13 cellular contexts compared by ENCODE assay signal in the genomic region with DNA sequence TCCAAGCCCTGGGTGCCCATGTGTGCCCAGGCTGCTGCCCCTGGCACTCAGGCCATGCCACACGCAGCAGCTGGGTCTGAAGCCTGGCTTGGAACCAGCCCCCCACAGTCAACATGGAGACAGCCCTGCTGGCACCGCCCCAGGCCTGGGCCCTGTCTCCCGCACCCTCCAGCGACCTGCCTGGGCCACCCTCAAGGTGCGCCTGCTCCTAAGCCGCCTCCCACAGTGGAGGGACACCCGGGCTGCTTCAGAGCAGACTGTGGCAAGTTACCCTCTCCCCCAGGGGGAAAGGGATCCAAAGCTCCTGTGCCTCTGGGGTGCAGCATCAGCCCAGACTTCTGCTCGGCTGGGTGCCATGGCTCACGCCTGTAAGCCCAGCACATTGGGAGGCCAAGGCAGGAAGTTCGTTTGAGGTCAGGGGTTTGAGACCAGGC. TPM values are rescaled to one million over a fixed set of nuclear protein-coding genes. Genes with fewer than 3 reads are reported as not detected.
DNase-seq lines count a peak whose midpoint lies in the region; ATAC-seq and TF ChIP-seq lines count a peak whose summit lies in the region.
"Had no signal": no experiment of that assay in that cellular context is flagged by ENCODE, and none has a peak within 500 bp of the region (broad histone marks: within the 10 kb centered on the region; RNA-seq: fewer than 3 reads in every experiment).

No MANE protein-coding gene starts in this region.

- peaks cover 61% of the 10 kb centered on the region for H3K4me1 ChIP-seq in colonic mucosa
- H3K4me1 ChIP-seq in lung (ENCODE audit: control insufficient read depth in 2 of 2, insufficient read depth in 2 of 2, low read length in 2 of 2): peaks cover 32 to 70% of the 10 kb centered on the region in 2 donors
- H3K4me1 ChIP-seq in uterus: peaks cover 0 to 28% of the 10 kb centered on the region in 2 donors

- H3K9ac ChIP-seq in colonic mucosa (ENCODE audit: low read depth in 2 of 2, low read length in 2 of 2): peak overlapping the region; percentile 5 to 36

- H3K27me3 Mint-ChIP-seq in activated T-cell treated with anti-CD3 and anti-CD28 coated beads, Interleukin-2, amount 50 U/mL, for 72 hours (ENCODE audit: low read depth): no peaks in the 10 kb centered on the region
- peaks cover 9% of the 10 kb centered on the region for H3K27me3 Mint-ChIP-seq in endothelial cell (ENCODE audit: unreplicated experiment)

- no peak overlapping the region for H3K4me3 ChIP-seq in colonic mucosa
- no peak overlapping the region for H3K4me3 ChIP-seq in lung
- no peak overlapping the region for H3K4me3 ChIP-seq in uterus

- H3K4me1 Mint-ChIP-seq in activated T-cell treated with anti-CD3 and anti-CD28 coated beads, Interleukin-2, amount 50 U/mL, for 72 hours (ENCODE audit: low read depth): peaks cover 69% of the 10 kb centered on the region
- peaks cover 12% of the 10 kb centered on the region for H3K4me1 Mint-ChIP-seq in endothelial cell (ENCODE audit: unreplicated experiment)

- no peaks in the 10 kb centered on the region for H3K9me3 Mint-ChIP-seq in activated T-cell treated with anti-CD3 and anti-CD28 coated beads, Interleukin-2, amount 50 U/mL, for 72 hours
- no peaks in the 10 kb centered on the region for H3K9me3 Mint-ChIP-seq in endothelial cell (ENCODE audit: unreplicated experiment)
- H3K9me3 Mint-ChIP-seq: nephron had no signal

- H3K36me3 ChIP-seq in colonic mucosa: no peaks in the 10 kb centered on the region
- no peaks in the 10 kb centered on the region for H3K36me3 ChIP-seq in lung (ENCODE audit: control insufficient read depth in 2 of 2, insufficient read depth in 2 of 2, low read length in 2 of 2)
- no peaks in the 10 kb centered on the region for H3K36me3 ChIP-seq in uterus

- no peak for TF ChIP-seq POLR2A in uterus (IDR thresholded peaks at IDR 0.05)

- no peaks in the 10 kb centered on the region for H3K36me3 Mint-ChIP-seq in activated T-cell treated with anti-CD3 and anti-CD28 coated beads, Interleukin-2, amount 50 U/mL, for 72 hours (ENCODE audit: insufficient read depth in 2 of 2)
- peaks cover 5% of the 10 kb centered on the region for H3K36me3 Mint-ChIP-seq in endothelial cell (ENCODE audit: low read depth, unreplicated experiment)

- H3K27ac Mint-ChIP-seq in activated T-cell treated with anti-CD3 and anti-CD28 coated beads, Interleukin-2, amount 50 U/mL, for 72 hours: peak overlapping the region; percentile 91
- no peak overlapping the region for H3K27ac Mint-ChIP-seq in endothelial cell (ENCODE audit: unreplicated experiment)

- ATAC-seq in activated T-cell treated with anti-CD3 and anti-CD28 coated beads, Interleukin-2, amount 50 U/mL, for 72 hours (replicated peaks in 1 of 2): peak in 1 of 2 donors; percentile 12
- no peak for ATAC-seq in lung (ENCODE audit: insufficient read depth, low FRiP score)

- intact Hi-C loops in colonic mucosa (cut with DNase I): no loop called here
- intact Hi-C loops in uterus (cut with DNase I; ENCODE audit: low total_unique reads): no loop called here

- H3K9me3 ChIP-seq in colonic mucosa: no peaks in the 10 kb centered on the region
- H3K9me3 ChIP-seq in lung (ENCODE audit: control insufficient read depth in 2 of 2, insufficient read depth in 1 of 2, low read length in 1 of 2): no peaks in the 10 kb centered on the region
- H3K9me3 ChIP-seq in uterus: no peaks in the 10 kb centered on the region

- H3K4me3 Mint-ChIP-seq in activated T-cell treated with anti-CD3 and anti-CD28 coated beads, Interleukin-2, amount 50 U/mL, for 72 hours: peak overlapping the region in 1 of 2 donors; percentile 71
- H3K4me3 Mint-ChIP-seq in endothelial cell (ENCODE audit: unreplicated experiment): no peak overlapping the region
- H3K4me3 Mint-ChIP-seq: nephron had no signal

- 65 to 66% methylated on average over 9 to 10 of the region's 10 CpGs for WGBS in lung, 2 donors

- H3K27ac ChIP-seq in colonic mucosa: peak overlapping the region; percentile 43
- H3K27ac ChIP-seq in lung (ENCODE audit: low read depth in 1 of 2, low read length in 1 of 2): peak overlapping the region; percentile 59 to 60
- peak overlapping the region; percentile 19 to 62 for H3K27ac ChIP-seq in uterus
- H3K27ac ChIP-seq: epithelial cell of prostate had no signal

- TF ChIP-seq CTCF in colonic mucosa (IDR thresholded peaks at IDR 0.05) (no peak), lung (IDR thresholded peaks at IDR 0.05; ENCODE audit: control extremely low read depth, extremely low read depth) (no peak), uterus (IDR thresholded peaks at IDR 0.05) (no peak), endothelial cell (IDR thresholded peaks at IDR 0.05; ENCODE audit: unreplicated experiment) (no peak)

- H3K27me3 ChIP-seq in colonic mucosa: no peaks in the 10 kb centered on the region
- H3K27me3 ChIP-seq in lung (ENCODE audit: control insufficient read depth, insufficient read depth): no peaks in the 10 kb centered on the region
- H3K27me3 ChIP-seq in uterus: no peaks in the 10 kb centered on the region

- no peak for DNase-seq in activated T-cell treated with anti-CD3 and anti-CD28 coated beads, Interleukin-2, amount 50 U/mL, for 72 hours
- DNase-seq in activated T-cell treated with anti-CD3 and anti-CD28 coated beads, Interleukin-2, amount 50 U/mL, for 1 hour: no peak
- no peak for DNase-seq in colonic mucosa
- no peak for DNase-seq in lung (ENCODE audit: low spot score)
- no peak for DNase-seq in uterus
- no peak for DNase-seq in endothelial cell (ENCODE audit: low spot score)
- DNase-seq in AG08396 (ENCODE audit: low spot score): no peak
- no peak for DNase-seq in activated CD8-positive, alpha-beta memory T cell treated with anti-CD3 and anti-CD28 coated beads for 24 hours
- DNase-seq: ACHN, EL, NCI-H1092 had no signal

RNA-seq across cellular contexts. Expression of gene ELL, which starts 15.8 kb away (rescaled TPM):
- 10 to 100 TPM; 25.9 to 32.3 TPM for total RNA-seq in activated T-cell treated with anti-CD3 and anti-CD28 coated beads, Interleukin-2, amount 50 U/mL, for 72 hours
- total RNA-seq in colonic mucosa (10 to 100 TPM; 16.3 to 18.6 TPM), lung (10 to 100 TPM; 17.5 to 23.8 TPM), uterus (10 to 100 TPM in 3 of 4 donors, 1 to 10 TPM in 1; 4.1 to 43.5 (median 21.7) TPM), endothelial cell (ENCODE audit: unreplicated experiment) (11.0 TPM)
- 10 to 100 TPM in 1 of 2 donors, 1 to 10 TPM in 1; 9.3 to 26.8 TPM for polyA plus RNA-seq in lung

RNA-seq across cellular contexts. Expression of gene FKBP8, which starts 37.3 kb away (rescaled TPM):
- total RNA-seq in activated T-cell treated with anti-CD3 and anti-CD28 coated beads, Interleukin-2, amount 50 U/mL, for 72 hours: 100 to 1,000 TPM; 223 to 239 TPM
- total RNA-seq in colonic mucosa: 100 to 1,000 TPM; 190 to 200 TPM
- total RNA-seq in lung: 100 to 1,000 TPM; 168 to 225 TPM
- 100 to 1,000 TPM; 235 to 357 TPM for polyA plus RNA-seq in lung
- 100 to 1,000 TPM; 139 to 273 (median 205) TPM for total RNA-seq in uterus
- total RNA-seq in endothelial cell (ENCODE audit: unreplicated experiment): 229 TPM

RNA-seq across cellular contexts. Expression of gene KXD1, which starts 51.6 kb away (rescaled TPM):
- 100 to 1,000 TPM; 127 to 139 TPM for total RNA-seq in activated T-cell treated with anti-CD3 and anti-CD28 coated beads, Interleukin-2, amount 50 U/mL, for 72 hours
- 10 to 100 TPM; 66.8 to 80.4 TPM for total RNA-seq in colonic mucosa
- 10 to 100 TPM; 51.3 to 85.9 TPM for total RNA-seq in lung
- polyA plus RNA-seq in lung: 100 to 1,000 TPM in 1 of 2 donors, 10 to 100 TPM in 1; 63.7 to 117 TPM
- 100 to 1,000 TPM in 1 of 4 donors, 10 to 100 TPM in 3; 30.3 to 113 (median 82.5) TPM for total RNA-seq in uterus
- total RNA-seq in endothelial cell (ENCODE audit: unreplicated experiment): 105 TPM
